29 cellular contexts compared by ENCODE assay signal in the genomic region with DNA sequence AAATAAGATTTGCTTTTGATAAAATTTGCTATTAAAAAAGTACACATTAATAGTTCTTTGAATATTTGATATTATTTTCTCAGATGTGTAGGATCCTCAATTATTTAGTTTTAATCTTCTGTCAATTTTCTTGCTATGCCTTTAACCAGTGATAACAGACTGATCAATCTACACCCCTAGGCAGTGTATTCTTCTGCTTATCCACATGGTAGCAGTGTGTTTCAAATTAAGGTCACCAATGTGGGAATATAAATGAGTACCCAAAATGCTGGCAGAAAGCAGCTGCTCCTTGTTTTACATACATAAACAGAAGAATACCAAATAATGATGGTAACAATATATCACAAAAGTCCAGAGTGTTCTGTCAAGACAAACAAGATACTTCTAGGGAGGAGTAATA.
A peak's percentile ranks its signal among the peaks of the same experiment; 100 is the strongest.
DNase-seq lines count a peak whose midpoint lies in the region; ATAC-seq, FAIRE-seq and TF ChIP-seq lines count a peak whose summit lies in the region.
"Had no signal": no experiment of that assay in that cellular context is flagged by ENCODE, and none has a peak within 500 bp of the region (broad histone marks: within the 10 kb centered on the region; RNA-seq: fewer than 3 reads in every experiment).

No MANE protein-coding gene starts in this region.

- TF ChIP-seq CTCF in Loucy (conservative IDR thresholded peaks at IDR 0.05; ENCODE audit: low read length) = peak; percentile 50
- TF ChIP-seq CTCF in VCaP (conservative IDR thresholded peaks at IDR 0.05) = peak; percentile 26; the same call in 1 of the 2 replicates

- peaks cover 7% of the 10 kb centered on the region; the same call in 1 of the 2 replicates for H3K36me3 ChIP-seq in Loucy (ENCODE audit: insufficient read depth, low read length)
- H3K36me3 ChIP-seq: right atrium auricular region, upper lobe of right lung had no signal

- no peaks in the 10 kb centered on the region for H3K27me3 ChIP-seq in Loucy (ENCODE audit: insufficient read depth, low read length, poor library complexity, severe bottlenecking)
- H3K27me3 ChIP-seq: right atrium auricular region, suprapubic skin, upper lobe of right lung had no signal

- H3K27ac ChIP-seq in VCaP = no peak overlapping the region
- H3K27ac ChIP-seq: A549, right atrium auricular region, suprapubic skin, upper lobe of right lung had no signal

- H3K9ac ChIP-seq in Loucy (ENCODE audit: low read depth, low read length, poor library complexity, severe bottlenecking) = no peak overlapping the region

- peak; percentile 20 for DNase-seq in NCI-H2171 treated with DMSO at 0.1 percent for 48 hours (lab: John Stamatoyannopoulos, UW)
- DNase-seq in NCI-H2171 (lab: John Stamatoyannopoulos, UW) = no peak
- DNase-seq in urothelium cell line (ENCODE audit: low spot score) = no peak
- DNase-seq in NCI-H2029 treated with DMSO at 0.1 percent for 48 hours (lab: John Stamatoyannopoulos, UW) = no peak
- DNase-seq: activated CD4-positive, alpha-beta T cell treated with anti-CD3 and anti-CD28 coated beads for 36 hours; amniotic stem cell; CD4-positive, alpha-beta T cell; foreskin fibroblast; head of caudate nucleus; islet precursor cell; left ventricle myocardium superior; NCI-H1105 treated with DMSO at 0.1 percent for 48 hours; NCI-H2081 treated with DMSO at 0.1 percent for 48 hours; NCI-H510A; OCI-M1; stimulated activated CD4-positive, alpha-beta T cell treated with anti-CD3 and anti-CD28 coated beads, Interleukin-1b, Interleukin-23, amount 100 ng/mL, for 48 hours; stimulated activated naive CD4-positive, alpha-beta T cell treated with Interleukin-2 at 50 U/mL for 16 hours; T-helper 9 cell; upper lobe of right lung had no signal

- ATAC-seq in GM21619 (IDR thresholded peaks at IDR 0.05; ENCODE audit: unreplicated experiment) = no peak
- ATAC-seq in HG02852 (IDR thresholded peaks at IDR 0.05; ENCODE audit: unreplicated experiment) = no peak
- ATAC-seq: A549; activated CD4-positive, alpha-beta T cell treated with anti-CD3 and anti-CD28 coated beads for 36 hours; HCT116; left ventricle myocardium superior; upper lobe of right lung had no signal

- no peaks in the 10 kb centered on the region for H3K9me3 ChIP-seq in Loucy (ENCODE audit: insufficient read depth, low read depth, low read length)
- H3K9me3 ChIP-seq: A549, right atrium auricular region, suprapubic skin, upper lobe of right lung had no signal

- H3K9me2 ChIP-seq in Loucy (replicated peaks; ENCODE audit: low read depth, low read length) = no peaks in the 10 kb centered on the region

- H3K4me1 ChIP-seq in Loucy (ENCODE audit: insufficient read depth, low read length, poor library complexity, severe bottlenecking) = peaks cover 2% of the 10 kb centered on the region
- H3K4me1 ChIP-seq: A549, right atrium auricular region, suprapubic skin, upper lobe of right lung had no signal

- no peak for FAIRE-seq in urothelium cell line (lab: Jason Lieb, UNC)
- FAIRE-seq: A549, GM19239 had no signal

- H3K4me3 ChIP-seq in Loucy (ENCODE audit: low read length, poor library complexity, severe bottlenecking) = no peak overlapping the region
- H3K4me3 ChIP-seq: A549, right atrium auricular region, smooth muscle cell, suprapubic skin, upper lobe of right lung had no signal

- no peaks in the 10 kb centered on the region for H3F3A ChIP-seq in Loucy (ENCODE audit: low read depth)

- no peak overlapping the region for H3K4me2 ChIP-seq in Loucy (ENCODE audit: low read depth, low read length, poor library complexity, severe bottlenecking)
- H3K4me2 ChIP-seq: A549, smooth muscle cell had no signal

- H3K79me2 ChIP-seq in Loucy (ENCODE audit: insufficient read depth, low read length) = no peaks in the 10 kb centered on the region

- H4K20me1 ChIP-seq in Loucy (ENCODE audit: insufficient read depth, low read length, poor library complexity, severe bottlenecking) = no peaks in the 10 kb centered on the region

- no peak overlapping the region for H2AFZ ChIP-seq in Loucy (ENCODE audit: low read length)
